Comparison of ENCODE assay signal across 26 cellular contexts in genomic region chr20:32914031-32914430, GRCh38. TPM values are rescaled to one million over a fixed set of nuclear protein-coding genes. Genes with fewer than 3 reads are reported as not detected.
"Had no signal": no experiment of that assay in that cellular context is flagged by ENCODE, and none has a peak within 500 bp of the region (broad histone marks: within the 10 kb centered on the region; RNA-seq: fewer than 3 reads in every experiment).

No MANE protein-coding gene starts in this region.

- H3K36me3 ChIP-seq: colonic mucosa, gastrocnemius medialis, prostate gland, right atrium auricular region, spleen, transverse colon, vagina had no signal

- ATAC-seq: esophagus mucosa; gastrocnemius medialis; left lobe of liver; naive thymus-derived CD8-positive, alpha-beta T cell; sciatic nerve; stimulated activated naive B cell treated with anti-CD40 and anti-IgM and Interleukin-4, amounts not matched to agents 10 μg/mL and 1 μg/mL and 100 μg/mL, for 72 hours had no signal

- H3K27ac ChIP-seq: colonic mucosa, epithelial cell of prostate, gastrocnemius medialis, parathyroid adenoma, prostate gland, right atrium auricular region, spleen, transverse colon, vagina had no signal

- H3K9me3 ChIP-seq: prostate gland had no signal

- H2AFZ ChIP-seq: parathyroid adenoma had no signal

- DNase-seq: colonic mucosa; effector CD8-positive, alpha-beta T cell; endodermal cell; foreskin fibroblast; gastrocnemius medialis; kidney; mesendoderm; naive thymus-derived CD8-positive, alpha-beta T cell; nephron progenitor cell; occipital lobe; stimulated activated CD4-positive, alpha-beta T cell treated with anti-CD3 and anti-CD28 coated beads, Interleukin-4, amount 100 ng/mL, for 4 hours; stimulated activated naive B cell treated with anti-CD40 and anti-IgM and Interleukin-4, amounts not matched to agents 10 μg/mL and 1 μg/mL and 100 μg/mL, for 72 hours; transverse colon had no signal

- H3K79me2 ChIP-seq: parathyroid adenoma had no signal

- H3K4me1 ChIP-seq: colonic mucosa, gastrocnemius medialis, parathyroid adenoma, prostate gland, right atrium auricular region, spleen, transverse colon, vagina had no signal

- H3K27me3 ChIP-seq: colonic mucosa, gastrocnemius medialis, right atrium auricular region, spleen, transverse colon, vagina had no signal

- H3K4me3 ChIP-seq: colonic mucosa, gastrocnemius medialis, prostate gland, right atrium auricular region, spleen, transverse colon, vagina had no signal

RNA-seq across cellular contexts. Expression of gene EFCAB8, which starts 55.3 kb away (rescaled TPM):
- total RNA-seq: gastrocnemius medialis, glomerular endothelial cell, myocyte, occipital lobe, right atrium auricular region, skeletal muscle tissue, vagina had no signal
- polyA plus RNA-seq: liver; naive thymus-derived CD8-positive, alpha-beta T cell had no signal
